ENCODE assay signal across 8 cellular contexts in genomic region chr10:25017247-25017590, GRCh38. TPM values are rescaled to one million over a fixed set of nuclear protein-coding genes. Genes with fewer than 3 reads are reported as not detected.
DNase-seq lines count a peak whose midpoint lies in the region; ATAC-seq and TF ChIP-seq lines count a peak whose summit lies in the region.

No MANE protein-coding gene starts in this region.

- no peaks in the 10 kb centered on the region for H4K20me1 ChIP-seq in OCI-LY7 (ENCODE audit: insufficient read depth, low read length)

- peaks cover 0 to 10% (median 6%) of the 10 kb centered on the region in 5 experiments for H3K9me3 Mint-ChIP-seq in brain
- H3K9me3 Mint-ChIP-seq in stimulated activated memory B cell treated with anti-CD40 and anti-IgM and Interleukin-4, amounts not matched to agents 10 μg/mL and 1 μg/mL and 100 μg/mL, for 72 hours = no peaks in the 10 kb centered on the region

- peaks cover 5% of the 10 kb centered on the region for H3K27me3 Mint-ChIP-seq in brain
- no peaks in the 10 kb centered on the region for H3K27me3 Mint-ChIP-seq in stimulated activated memory B cell treated with anti-CD40 and anti-IgM and Interleukin-4, amounts not matched to agents 10 μg/mL and 1 μg/mL and 100 μg/mL, for 72 hours

- intact Hi-C loops in OCI-LY7 (cut with micrococcal nuclease; ENCODE audit: unreplicated experiment) = loop anchor here (5.0 to 10.0 kb wide), 2 partner anchors 372 to 395 kb away; no protein-coding TSS in a partner anchor

- POLR2A ChIA-PET in OCI-LY7 (lab: Charles Lee) = no interaction called here

- no peak for TF ChIP-seq CTCF in OCI-LY7 (conservative IDR thresholded peaks at IDR 0.05; ENCODE audit: low read length)
- no peak for TF ChIP-seq CTCF in brain (conservative IDR thresholded peaks at IDR 0.05)
- TF ChIP-seq CTCF in liver (IDR thresholded peaks at IDR 0.05; ENCODE audit: low read depth, low read length, missing input control) = no peak

- peaks cover 19% of the 10 kb centered on the region for H3K36me3 Mint-ChIP-seq in brain
- no peaks in the 10 kb centered on the region for H3K36me3 Mint-ChIP-seq in stimulated activated memory B cell treated with anti-CD40 and anti-IgM and Interleukin-4, amounts not matched to agents 10 μg/mL and 1 μg/mL and 100 μg/mL, for 72 hours

- no peaks in the 10 kb centered on the region for H3K9me2 ChIP-seq in OCI-LY7 (ENCODE audit: insufficient read depth, low read length)

- peak overlapping the region; percentile 95 for H3K4me2 ChIP-seq in OCI-LY7 (ENCODE audit: low read length)

- peak overlapping the region; percentile 92 to 97 (median 96) for H3K27ac Mint-ChIP-seq in brain
- H3K27ac Mint-ChIP-seq in stimulated activated memory B cell treated with anti-CD40 and anti-IgM and Interleukin-4, amounts not matched to agents 10 μg/mL and 1 μg/mL and 100 μg/mL, for 72 hours = peak overlapping the region; percentile 74

- peak overlapping the region; percentile 91 to 99 for H3K9ac ChIP-seq in liver (ENCODE audit: low read depth in 1 of 2, low read length in 2 of 2)

- H3K79me2 ChIP-seq in OCI-LY7 (ENCODE audit: insufficient read depth, low read depth, low read length) = peaks cover 15% of the 10 kb centered on the region; the same call in 1 of the 2 replicates

- peak overlapping the region; percentile 78 for H3K4me3 ChIP-seq in OCI-LY7 (ENCODE audit: low read depth, low read length, poor library complexity, severe bottlenecking)
- H3K4me3 ChIP-seq in liver (ENCODE audit: low read depth in 1 of 3, low read length in 3 of 3) = peak overlapping the region; percentile 39 to 89 (median 71)

- H3K36me3 ChIP-seq in OCI-LY7 (ENCODE audit: insufficient read depth, low read length) (peaks cover 4% of the 10 kb centered on the region; the same call in 1 of the 2 replicates), liver (ENCODE audit: control insufficient read depth in 4 of 4, insufficient read depth in 3 of 4, low read depth in 1 of 4, low read length in 3 of 4) (no peaks in the 10 kb centered on the region)

- 2% methylated on average over 8 of the region's 8 CpGs for WGBS in liver

- peak overlapping the region; percentile 90 to 97 (median 91) for H3K4me3 Mint-ChIP-seq in brain
- peak overlapping the region; percentile 86 for H3K4me3 Mint-ChIP-seq in stimulated activated memory B cell treated with anti-CD40 and anti-IgM and Interleukin-4, amounts not matched to agents 10 μg/mL and 1 μg/mL and 100 μg/mL, for 72 hours

- H3K27me3 ChIP-seq in liver (ENCODE audit: control insufficient read depth in 4 of 4, insufficient read depth in 4 of 4, low read length in 3 of 4) = no peaks in the 10 kb centered on the region

- H3K4me1 ChIP-seq in OCI-LY7 (ENCODE audit: insufficient read depth, low read length, poor library complexity, severe bottlenecking) (peaks cover 19% of the 10 kb centered on the region), liver (ENCODE audit: control insufficient read depth in 4 of 4, insufficient read depth in 4 of 4, low read length in 3 of 4) (peaks cover 3 to 14% (median 13%) of the 10 kb centered on the region in 4 donors)

- TF ChIP-seq RAD21 in liver (IDR thresholded peaks at IDR 0.05) = no peak

- H3K27ac ChIP-seq in OCI-LY7 (ENCODE audit: low read depth, low read length, poor library complexity, severe bottlenecking) (peak overlapping the region; percentile 74), liver (ENCODE audit: low read depth in 1 of 2, low read length in 2 of 2) (peak overlapping the region; percentile 97 to 99)

- peaks cover 49% of the 10 kb centered on the region for H3K4me1 Mint-ChIP-seq in brain
- H3K4me1 Mint-ChIP-seq in stimulated activated memory B cell treated with anti-CD40 and anti-IgM and Interleukin-4, amounts not matched to agents 10 μg/mL and 1 μg/mL and 100 μg/mL, for 72 hours = peaks cover 14% of the 10 kb centered on the region

- CTCF ChIA-PET in OCI-LY7 (lab: Charles Lee; ENCODE audit: unreplicated experiment) = no interaction called here

- TSS peak; percentile 85 for BruUV-seq in OCI-LY7 (replicated peaks; lab: Mats Ljungman, UMichigan)

- no peaks in the 10 kb centered on the region for H3K9me3 ChIP-seq in OCI-LY7 (ENCODE audit: low read length)
- no peaks in the 10 kb centered on the region for H3K9me3 ChIP-seq in liver (ENCODE audit: control insufficient read depth in 4 of 4, low read length in 3 of 4)

- DNase-seq in NCI-H2107 treated with DMSO at 0.1 percent for 48 hours (lab: John Stamatoyannopoulos, UW; ENCODE audit: unreplicated experiment) (peak; percentile 14), NCI-H2107 (lab: John Stamatoyannopoulos, UW) (no peak), OCI-LY7 (ENCODE audit: low spot score) (no peak), superior temporal gyrus (ENCODE audit: extremely low spot score) (no peak)

- H2AFZ ChIP-seq in OCI-LY7 (ENCODE audit: low read length) = peak overlapping the region; percentile 96

- peak; percentile 3 for ATAC-seq in HG02763 (IDR thresholded peaks at IDR 0.05; ENCODE audit: unreplicated experiment)
- no peak for ATAC-seq in stimulated activated memory B cell treated with anti-CD40 and anti-IgM and Interleukin-4, amounts not matched to agents 10 μg/mL and 1 μg/mL and 100 μg/mL, for 72 hours

TF ChIP-seq in liver, 16 proteins besides CTCF, POLR2A, EP300 and RAD21:
- TF ChIP-seq FOXA1 (IDR thresholded peaks at IDR 0.05) (no peak), ZBTB33 (IDR thresholded peaks at IDR 0.05) (peak; percentile 22), RXRA (IDR thresholded peaks at IDR 0.05) (peak in 1 of 2 donors; percentile 0), YY1 (IDR thresholded peaks at IDR 0.05) (peak; percentile 45), TAF1 (conservative IDR thresholded peaks at IDR 0.05) (no peak), JUND (IDR thresholded peaks at IDR 0.05) (no peak), MAX (IDR thresholded peaks at IDR 0.05) (peak; percentile 19), HNF4G (IDR thresholded peaks at IDR 0.05) (no peak)
TF ChIP-seq in liver: peak in this region for 4.

RNA-seq across cellular contexts. Expression of gene THNSL1, which starts 0.8 kb away (rescaled TPM):
- total RNA-seq in OCI-LY7 (2014; rRNA removed; shearing (Covaris generic)) = 3.6 and 5.5 TPM in 2 replicates
- total RNA-seq in OCI-LY7 (2022) (7.9 and 8.3 TPM in 2 replicates), liver (1 to 10 TPM; 8.0 to 8.2 TPM)
- polyA plus RNA-seq in brain (ENCODE audit: insufficient read depth, low read depth, low replicate concordance) (5.3 TPM), liver (1 to 10 TPM; 5.0 to 7.5 TPM)

RNA-seq across cellular contexts. Expression of gene ENKUR, which starts 1.3 kb away (rescaled TPM):
- 0.39 TPM in 1 of 2 replicates, not detected in the other for total RNA-seq in OCI-LY7 (2014; rRNA removed; shearing (Covaris generic))
- total RNA-seq in OCI-LY7 (2022) (not detected in 2 replicates), liver (under 1 TPM; 0.08 to 0.14 TPM)
- polyA plus RNA-seq in brain (ENCODE audit: insufficient read depth, low read depth, low replicate concordance) (1.6 TPM), liver (under 1 TPM; 0.13 to 0.15 TPM)
